21 cellular contexts compared by ENCODE assay signal in the genomic region with DNA sequence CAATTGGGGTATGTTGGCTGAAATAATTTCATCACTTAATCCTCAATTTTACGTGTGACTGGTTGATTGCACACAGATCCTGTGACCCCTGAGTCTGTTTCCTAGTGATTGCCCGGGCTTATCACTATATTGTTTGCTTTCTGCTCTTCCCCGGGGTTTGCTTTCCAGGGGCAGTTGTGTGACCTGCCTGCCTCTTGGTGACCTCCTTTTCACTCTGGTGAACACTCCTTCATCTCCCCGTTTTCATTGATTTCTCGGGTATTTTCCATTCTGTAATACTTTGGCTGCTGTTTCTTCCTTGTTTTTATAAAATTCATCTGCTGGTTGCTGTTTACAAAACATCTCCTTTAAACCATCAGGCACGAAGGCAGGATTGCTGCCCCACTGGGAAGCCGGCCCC. TPM values are rescaled to one million over a fixed set of nuclear protein-coding genes. Genes with fewer than 3 reads are reported as not detected.
"Had no signal": no experiment of that assay in that cellular context is flagged by ENCODE, and none has a peak within 500 bp of the region (broad histone marks: within the 10 kb centered on the region; RNA-seq: fewer than 3 reads in every experiment).

No MANE protein-coding gene starts in this region.

- ATAC-seq: effector memory CD8-positive, alpha-beta T cell; stimulated activated memory B cell treated with anti-CD40 and anti-IgM and Interleukin-4, amounts not matched to agents 10 μg/mL and 1 μg/mL and 100 μg/mL, for 72 hours had no signal

- H3K27ac Mint-ChIP-seq: activated T-cell treated with anti-CD3 and anti-CD28 coated beads, Interleukin-2, amount 50 U/mL, for 24 hours; activated T-helper 2 cell treated with anti-CD3 and anti-CD28 coated beads, Interferon-gamma antibody, Interleukin-2, Interleukin-4, amounts not matched to agents 10 μg/mL and 5 μg/mL and 100 μg/mL, durations not matched to agents 14 hours and 24 hours and 36 hours; brain; effector memory CD8-positive, alpha-beta T cell; mesothelial cell of epicardium; nephron; stimulated activated memory B cell treated with anti-CD40 and anti-IgM and Interleukin-4, amounts not matched to agents 10 μg/mL and 1 μg/mL and 100 μg/mL, for 72 hours had no signal

- H3K4me1 Mint-ChIP-seq: activated CD4-positive, alpha-beta memory T cell treated with anti-CD3 and anti-CD28 coated beads, Interleukin-2, amount 10 ng/mL, durations not matched to agents 7 days and 5 days; nephron; stimulated activated memory B cell treated with anti-CD40 and anti-IgM and Interleukin-4, amounts not matched to agents 10 μg/mL and 1 μg/mL and 100 μg/mL, for 72 hours had no signal

- H3K36me3 ChIP-seq: thyroid gland had no signal

- H3K4me3 ChIP-seq: thyroid gland had no signal

- H3K36me3 Mint-ChIP-seq: brain; mesothelial cell of epicardium; stimulated activated memory B cell treated with anti-CD40 and anti-IgM and Interleukin-4, amounts not matched to agents 10 μg/mL and 1 μg/mL and 100 μg/mL, for 72 hours had no signal

- H3K4me1 ChIP-seq: thyroid gland had no signal

- H3K4me3 Mint-ChIP-seq: activated CD4-positive, alpha-beta memory T cell treated with anti-CD3 and anti-CD28 coated beads, Interleukin-2, amount 10 ng/mL, durations not matched to agents 7 days and 5 days; activated T-cell treated with anti-CD3 and anti-CD28 coated beads, Interleukin-2, amount 50 U/mL, for 24 hours; brain; effector memory CD8-positive, alpha-beta T cell; mesothelial cell of epicardium; nephron; stimulated activated memory B cell treated with anti-CD40 and anti-IgM and Interleukin-4, amounts not matched to agents 10 μg/mL and 1 μg/mL and 100 μg/mL, for 72 hours had no signal

- DNase-seq: activated CD4-positive, alpha-beta memory T cell treated with anti-CD3 and anti-CD28 coated beads, Interleukin-2, amount 10 ng/mL, durations not matched to agents 7 days and 5 days; activated CD4-positive, alpha-beta T cell treated with anti-CD3 and anti-CD28 coated beads for 48 hours; activated CD4-positive, CD25-positive, alpha-beta regulatory T cell; activated naive CD4-positive, alpha-beta T cell treated with Interleukin-2 at 50 U/mL for 16 hours; activated T-cell treated with anti-CD3 and anti-CD28 coated beads, Interleukin-2, amount 50 U/mL, for 24 hours; anterior cingulate cortex; caudate nucleus; effector memory CD8-positive, alpha-beta T cell; foreskin fibroblast; hippocampal formation; occipital lobe; small intestine; stimulated activated CD4-positive, alpha-beta T cell treated with anti-CD3 and anti-CD28 coated beads, Interleukin-4, amount 100 ng/mL, for 24 hours; SW 1271; T-helper 2 cell; thyroid gland had no signal

- H3K27me3 ChIP-seq: thyroid gland had no signal

- H3K9me3 ChIP-seq: thyroid gland had no signal

- H3K9me3 Mint-ChIP-seq: activated CD4-positive, alpha-beta memory T cell treated with anti-CD3 and anti-CD28 coated beads, Interleukin-2, amount 10 ng/mL, durations not matched to agents 7 days and 5 days; activated T-cell treated with anti-CD3 and anti-CD28 coated beads, Interleukin-2, amount 50 U/mL, for 24 hours; activated T-helper 2 cell treated with anti-CD3 and anti-CD28 coated beads, Interferon-gamma antibody, Interleukin-2, Interleukin-4, amounts not matched to agents 10 μg/mL and 5 μg/mL and 100 μg/mL, durations not matched to agents 14 hours and 24 hours and 36 hours; mesothelial cell of epicardium; nephron; stimulated activated memory B cell treated with anti-CD40 and anti-IgM and Interleukin-4, amounts not matched to agents 10 μg/mL and 1 μg/mL and 100 μg/mL, for 72 hours had no signal

- H3K27ac ChIP-seq: thyroid gland had no signal

RNA-seq across cellular contexts. Expression of a gene that starts 36.0 kb away (rescaled TPM):
- total RNA-seq: activated CD4-positive, alpha-beta memory T cell treated with anti-CD3 and anti-CD28 coated beads, Interleukin-2, amount 10 ng/mL, durations not matched to agents 7 days and 5 days had no signal
